In the genomic region with DNA sequence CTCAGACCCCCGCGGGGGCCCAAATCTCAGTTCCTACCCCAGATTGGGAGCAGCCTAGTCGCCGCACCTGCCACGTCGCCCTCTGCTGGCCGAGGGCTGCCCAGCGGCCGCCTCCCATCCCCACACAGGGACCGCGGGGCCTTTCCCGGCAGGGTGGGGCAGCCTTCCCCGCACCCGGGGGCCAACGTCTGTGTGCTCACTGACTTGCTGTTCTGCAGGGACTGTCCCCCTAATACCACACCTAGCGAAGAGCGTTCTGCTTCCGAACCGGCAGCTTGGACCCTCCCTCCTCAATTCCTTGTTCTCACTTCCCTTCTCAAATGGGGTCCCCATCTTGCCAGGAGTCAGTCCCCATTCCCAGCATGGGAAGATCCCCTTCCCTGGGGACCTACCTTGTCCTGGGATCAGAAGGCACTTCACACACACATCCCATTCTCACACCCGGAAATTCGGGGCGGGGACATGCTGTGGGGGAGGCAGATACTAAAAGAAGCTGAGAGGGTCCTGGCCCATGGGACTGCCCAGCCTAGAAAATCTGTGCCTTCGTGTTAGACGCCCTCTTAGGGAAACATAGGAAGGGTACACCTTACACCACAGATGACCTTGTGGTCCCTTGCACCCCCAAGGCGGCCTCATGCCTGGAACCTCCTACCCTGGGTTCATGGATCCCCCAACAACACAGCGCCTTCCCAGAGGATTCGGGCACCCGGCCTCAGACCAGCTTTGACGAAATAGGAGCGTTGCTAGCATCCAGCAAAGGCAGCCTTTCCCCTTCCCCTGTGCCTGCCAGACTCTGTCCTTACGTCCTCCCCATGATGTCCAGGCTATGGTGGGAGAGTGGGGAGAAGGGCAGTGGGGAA, we compare ENCODE assay signal across 8 cellular contexts. TPM values are rescaled to one million over a fixed set of nuclear protein-coding genes. Genes with fewer than 3 reads are reported as not detected.
DNase-seq lines count a peak whose midpoint lies in the region; ATAC-seq and TF ChIP-seq lines count a peak whose summit lies in the region.

No MANE protein-coding gene starts in this region.

- ATAC-seq in Panc1 (peak; percentile 89), left ventricle myocardium superior (peak; percentile 79)

- CTCF ChIA-PET in Panc1 (lab: Charles Lee), result interaction anchor here (0.7 to 1.7 kb wide), 3 partner anchors 10 to 101 kb away, joined by 3 to 5 read pairs (median 3); no protein-coding TSS in a partner anchor

- POLR2A ChIA-PET in Panc1 (lab: Charles Lee), result no interaction called here

- H3K4me3 ChIP-seq in Panc1 (ENCODE audit: low read depth in 2 of 2, low read length in 2 of 2), result peak overlapping the region in 1 of 2 experiments; percentile 24; a peak in 2 of 4 replicates
- H3K4me3 ChIP-seq in skeletal muscle satellite cell (ENCODE audit: low read length), result no peak overlapping the region

- in situ Hi-C loops in Panc1 (cut with HindIII; ENCODE audit: low pct_unique_long_range_greater_than_20kb, low sequenced_read_pairs), result no loop called here

- H3K36me3 ChIP-seq in Panc1 (ENCODE audit: control insufficient read depth, insufficient read depth, low read length) (no peaks in the 10 kb centered on the region), skeletal muscle satellite cell (ENCODE audit: insufficient read depth, low read length) (no peaks in the 10 kb centered on the region)

- no peaks in the 10 kb centered on the region for H3K4me1 ChIP-seq in Panc1 (ENCODE audit: control insufficient read depth, insufficient read depth, low read length)
- peaks cover 9% of the 10 kb centered on the region for H3K4me1 ChIP-seq in skeletal muscle satellite cell (ENCODE audit: control insufficient read depth, insufficient read depth, low read length)

- peak overlapping the region; percentile 76 for H3K4me2 ChIP-seq in skeletal muscle satellite cell (ENCODE audit: low read length)

- TF ChIP-seq CTCF in Panc1 (IDR thresholded peaks at IDR 0.05), result peak; percentile 96

- no TSS peak for BruUV-seq in Panc1 (replicated peaks; lab: Mats Ljungman, UMichigan)

- H3K27me3 ChIP-seq in Panc1 (ENCODE audit: control insufficient read depth, insufficient read depth, low read length) (no peaks in the 10 kb centered on the region), skeletal muscle satellite cell (ENCODE audit: control insufficient read depth, insufficient read depth, low read length) (peaks cover 15% of the 10 kb centered on the region)

- H3K27ac ChIP-seq in Panc1 (ENCODE audit: low read length), result no peak overlapping the region

- DNase-seq in EH (ENCODE audit: low read depth) (peak; percentile 40), Panc1 (ENCODE audit: low read depth, low spot score) (peak; percentile 4), left ventricle myocardium superior (peak; percentile 86), NCI-H1417 (lab: John Stamatoyannopoulos, UW) (no peak), SKM-1 treated with dmso at 0.1 percent for 144 hours (lab: John Stamatoyannopoulos, UW; ENCODE audit: unreplicated experiment) (no peak)
- DNase-seq in activated naive CD4-positive, alpha-beta T cell (lab: John Stamatoyannopoulos, UW), result peak; percentile 9 to 54 (median 22)
- no peak for DNase-seq in NK-92 treated with Interleukin-12 subunit alpha and Interleukin-12 subunit beta, amount 100 ng/mL, for 24 hours (lab: John Stamatoyannopoulos, UW)

- H3K9ac ChIP-seq in skeletal muscle satellite cell (ENCODE audit: low read depth, low read length), result no peak overlapping the region

- intact Hi-C loops in Panc1 (cut with micrococcal nuclease; ENCODE audit: unreplicated experiment) (no loop called here), left ventricle myocardium superior (cut with micrococcal nuclease) (no loop called here)

- H3K9me3 ChIP-seq in Panc1 (ENCODE audit: control insufficient read depth, insufficient read depth, low read depth, low read length), result no peaks in the 10 kb centered on the region
- no peaks in the 10 kb centered on the region for H3K9me3 ChIP-seq in skeletal muscle satellite cell (replicated peaks; ENCODE audit: low read length)

RNA-seq across cellular contexts. Expression of a gene that starts 16.4 kb away (rescaled TPM):
- total RNA-seq in Panc1 (2021; ENCODE audit: unreplicated experiment) (0.36 TPM), left ventricle myocardium superior (31.7 TPM)
- polyA plus RNA-seq in Panc1 (2012; ENCODE audit: insufficient read length), result not detected
- 18.8 and 26.4 TPM in 2 replicates for total RNA-seq in skeletal muscle satellite cell (2012; rRNA removed)

RNA-seq across cellular contexts. Expression of a gene that starts 27.8 kb away (rescaled TPM):
- total RNA-seq in Panc1 (2021; ENCODE audit: unreplicated experiment), result 23.0 TPM
- 20.1 TPM for polyA plus RNA-seq in Panc1 (2012; ENCODE audit: insufficient read length)
- total RNA-seq in left ventricle myocardium superior, result 11.2 TPM
- 8.3 and 8.4 TPM in 2 replicates for total RNA-seq in skeletal muscle satellite cell (2012; rRNA removed)

RNA-seq across cellular contexts. Expression of a gene that starts 35.8 kb away (rescaled TPM):
- 0.21 TPM for total RNA-seq in Panc1 (2021; ENCODE audit: unreplicated experiment)
- polyA plus RNA-seq in Panc1 (2012; ENCODE audit: insufficient read length), result not detected
- not detected for total RNA-seq in left ventricle myocardium superior
- total RNA-seq in skeletal muscle satellite cell (2012; rRNA removed), result 1.0 and 1.5 TPM in 2 replicates

Comparison
In these comparisons a context has a peak if more than half of its experiments do, and no peak if none do; other contexts are left out.
1. DNase-seq: peak in EH (single experiment), Panc1 (single experiment), activated naive CD4-positive, alpha-beta T cell (4 of 4) and left ventricle myocardium superior (single experiment); none in NK-92 treated with Interleukin-12 subunit alpha and Interleukin-12 subunit beta, amount 100 ng/mL, for 24 hours (single experiment), NCI-H1417 (0 of 3) and SKM-1 treated with dmso at 0.1 percent for 144 hours (single experiment).
2. RNA of a gene that starts 16.4 kb away (total RNA-seq): 31.7 TPM in left ventricle myocardium superior (single experiment); 0.36 TPM in Panc1 (single experiment); every median in the first group is over 10 times any median in the second.